ENCODE assay signal across 22 cellular contexts in the genomic region with DNA sequence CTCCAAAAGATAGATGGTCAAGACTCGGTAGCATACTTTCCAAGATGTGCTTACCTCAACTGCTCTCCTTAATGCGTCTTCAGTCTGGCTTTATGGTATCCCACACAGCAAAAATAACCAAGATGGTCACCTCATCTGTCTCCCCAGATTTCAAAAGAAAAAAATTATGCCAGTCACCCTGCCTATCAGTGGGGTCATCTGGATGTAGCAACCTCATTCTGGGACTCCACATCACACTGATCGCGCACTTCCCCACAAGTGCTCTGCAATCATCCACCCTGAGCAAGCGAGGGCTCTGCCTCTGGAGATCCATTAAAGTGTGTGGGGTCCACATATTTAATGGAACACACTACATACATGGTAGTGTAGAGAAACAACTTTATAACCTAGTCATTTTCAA.
"Had no signal": no experiment of that assay in that cellular context is flagged by ENCODE, and none has a peak within 500 bp of the region (broad histone marks: within the 10 kb centered on the region; RNA-seq: fewer than 3 reads in every experiment).

No MANE protein-coding gene starts in this region.

- FAIRE-seq: endometrium, keratinocyte had no signal

- H3K27me3 Mint-ChIP-seq: effector memory CD8-positive, alpha-beta T cell; stimulated activated memory B cell treated with anti-CD40 and anti-IgM and Interleukin-4, amounts not matched to agents 10 μg/mL and 1 μg/mL and 100 μg/mL, for 72 hours; type B pancreatic cell had no signal

- H3K9me3 Mint-ChIP-seq: effector memory CD8-positive, alpha-beta T cell; nephron; stimulated activated memory B cell treated with anti-CD40 and anti-IgM and Interleukin-4, amounts not matched to agents 10 μg/mL and 1 μg/mL and 100 μg/mL, for 72 hours; type B pancreatic cell had no signal

- H3K27me3 ChIP-seq: gastrocnemius medialis, ovary, spleen, testis, tibial artery had no signal

- H3K4me1 ChIP-seq: gastrocnemius medialis, lower lobe of right lung, psoas muscle, spleen, testis, tibial artery had no signal

- ATAC-seq: effector memory CD8-positive, alpha-beta T cell; gastrocnemius medialis; left ventricle myocardium superior; lower lobe of right lung; psoas muscle; right cardiac atrium; stimulated activated memory B cell treated with anti-CD40 and anti-IgM and Interleukin-4, amounts not matched to agents 10 μg/mL and 1 μg/mL and 100 μg/mL, for 72 hours; stimulated activated naive CD8-positive, alpha-beta T cell treated with anti-CD3 and anti-CD28 coated beads, Interleukin-15, Interleukin-2, amounts not matched to agents 100 U/mL and 50 U/mL, for 24 hours had no signal

- H3K4me3 Mint-ChIP-seq: effector memory CD8-positive, alpha-beta T cell; nephron; stimulated activated memory B cell treated with anti-CD40 and anti-IgM and Interleukin-4, amounts not matched to agents 10 μg/mL and 1 μg/mL and 100 μg/mL, for 72 hours; type B pancreatic cell had no signal

- H3K27ac ChIP-seq: gastrocnemius medialis, lower lobe of right lung, ovary, psoas muscle, skin epidermis, spleen, testis, tibial artery had no signal

- DNase-seq: cortex of kidney; effector memory CD8-positive, alpha-beta T cell; gastrocnemius medialis; left ventricle myocardium superior; lower lobe of right lung; occipital lobe; ovary; posterior cingulate gyrus; psoas muscle; spleen; stimulated activated CD4-positive, alpha-beta T cell treated with anti-CD3 and anti-CD28 coated beads, Interleukin-4, amount 100 ng/mL, for 4 hours; stimulated activated naive CD8-positive, alpha-beta T cell treated with anti-CD3 and anti-CD28 coated beads, Interleukin-15, Interleukin-2, amounts not matched to agents 100 U/mL and 50 U/mL, for 24 hours; substantia nigra; testis; tibial artery had no signal

- H3K27ac Mint-ChIP-seq: nephron, type B pancreatic cell had no signal

- H3K4me3 ChIP-seq: gastrocnemius medialis, lower lobe of right lung, ovary, psoas muscle, skin epidermis, spleen, testis, tibial artery had no signal

- H3K4me1 Mint-ChIP-seq: nephron had no signal
